Comparison of ENCODE assay signal across 8 cellular contexts in the genomic region with DNA sequence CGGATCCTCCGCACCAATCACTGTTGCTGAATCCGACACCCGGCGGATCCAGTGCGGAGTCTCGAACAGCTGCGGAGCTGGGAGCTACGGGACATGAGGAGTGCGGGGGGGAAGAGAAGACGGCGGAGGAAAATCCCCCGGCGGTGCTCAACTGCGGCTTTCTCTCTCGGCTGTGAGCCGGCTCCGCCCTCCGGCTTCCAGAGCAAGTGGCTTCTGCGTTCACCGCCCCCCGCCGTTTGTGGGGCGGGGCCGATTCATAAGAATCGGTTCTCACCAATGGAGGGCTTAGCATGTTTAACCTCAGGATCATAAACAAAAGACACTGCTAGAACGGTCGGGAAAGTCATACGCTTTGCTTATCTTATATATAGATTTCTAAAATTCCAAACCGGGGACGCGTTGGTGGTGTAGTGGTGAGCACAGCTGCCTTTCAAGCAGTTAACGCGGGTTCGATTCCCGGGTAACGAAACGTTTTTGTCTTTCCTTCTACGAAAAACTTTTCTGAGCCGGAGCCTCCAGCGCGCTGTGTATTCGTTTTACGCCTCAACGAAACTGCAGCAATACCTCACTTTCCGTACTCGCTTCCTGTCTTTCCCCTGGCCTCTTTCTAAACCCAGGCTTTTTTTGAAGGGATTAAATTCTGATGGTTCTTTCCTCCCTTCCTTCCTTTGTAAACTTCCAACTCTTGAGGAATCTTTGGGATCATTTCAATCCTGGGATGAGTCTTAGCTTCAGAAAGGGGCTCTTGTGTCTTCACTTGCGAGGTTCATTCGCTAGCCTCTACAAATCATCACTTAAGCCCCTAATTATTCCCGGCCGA. TPM values are rescaled to one million over a fixed set of nuclear protein-coding genes. Genes with fewer than 3 reads are reported as not detected.
A peak's percentile ranks its signal among the peaks of the same experiment; 100 is the strongest.
DNase-seq lines count a peak whose midpoint lies in the region; ATAC-seq and TF ChIP-seq lines count a peak whose summit lies in the region.
"Not testable (repeated sequence)": the region's sequence is repeated elsewhere in the genome, so short reads cannot be mapped to it uniquely, and the experiment has no call there.

No MANE protein-coding gene starts in this region.

- H3K27me3 Mint-ChIP-seq in naive B cell, result peaks cover 5 to 21% (median 8%) of the 10 kb centered on the region in 3 donors

- not testable (repeated sequence) for H3K36me3 Mint-ChIP-seq in naive B cell

- H3K4me3 Mint-ChIP-seq in naive B cell, result peak overlapping the region; percentile 88 to 99 (median 96)

- H3K27me3 ChIP-seq in DOHH2 (ENCODE audit: control insufficient read depth, low read length); GM23248 (replicated peaks; ENCODE audit: insufficient read depth); RWPE2 (ENCODE audit: insufficient read depth, poor library complexity, severe bottlenecking): not testable (repeated sequence)

- H3K4me1 ChIP-seq in DOHH2 (ENCODE audit: control insufficient read depth, low read length); GM23248 (ENCODE audit: insufficient read depth); RWPE2 (ENCODE audit: insufficient read depth, poor library complexity, severe bottlenecking): not testable (repeated sequence)

- H3K79me2 ChIP-seq in DOHH2 (ENCODE audit: control insufficient read depth, low read length); GM23248 (ENCODE audit: insufficient read depth): not testable (repeated sequence)

- peak; percentile 99 for DNase-seq in GM23248
- peak; percentile 92 to 96 for DNase-seq in Kasumi-1 (lab: John Stamatoyannopoulos, UW)
- DNase-seq in RWPE2 (ENCODE audit: low spot score), result peak; percentile 95
- DNase-seq in activated effector memory CD4-positive, alpha-beta T cell treated with Interleukin-2 at 50 U/mL for 16 hours, result peak; percentile 83
- peak; percentile 98 for DNase-seq in fibroblast of peridontal ligament (ENCODE audit: extremely low read depth)
- peak; percentile 85 for DNase-seq in naive B cell
- peak; percentile 79 to 89 for DNase-seq in stimulated activated CD8-positive, alpha-beta memory T cell treated with anti-CD3 and anti-CD28 coated beads, Interleukin-7, amount 100 ng/mL, for 4 hours (ENCODE audit: low read depth in 2 of 2)

- not testable (repeated sequence) for TF ChIP-seq CTCF in DOHH2 (IDR thresholded peaks at IDR 0.05; ENCODE audit: low read depth, low read length, poor library complexity, severe bottlenecking); RWPE2 (IDR thresholded peaks at IDR 0.05; ENCODE audit: poor library complexity, severe bottlenecking)

- peak overlapping the region; percentile 94 to 100 (median 96) for H3K27ac Mint-ChIP-seq in naive B cell

- peak overlapping the region; percentile 59 for H3K4me2 ChIP-seq in DOHH2 (ENCODE audit: low read length)
- peak overlapping the region; percentile 59 for H3K4me2 ChIP-seq in GM23248 (ENCODE audit: unreplicated experiment)

- not testable (repeated sequence) for H3K27ac ChIP-seq in DOHH2 (ENCODE audit: low read depth, low read length)
- H3K27ac ChIP-seq in GM23248 (peak overlapping the region; percentile 71), RWPE2 (ENCODE audit: poor library complexity, severe bottlenecking) (peak overlapping the region; percentile 55)

- in situ Hi-C loops in GM23248 (cut with MboI), result not testable (repeated sequence)

- WGBS in GM23248 (ENCODE audit: low coverage in 1 of 2, low lambda C conversion rate in 2 of 2, missing lambda C conversion rate in 2 of 2), 2 experiments, result 1 to 2% methylated on average over 41 to 42 of the region's 51 CpGs

- H3K9ac ChIP-seq in GM23248, result peak overlapping the region; percentile 72

- H3K36me3 ChIP-seq in DOHH2 (ENCODE audit: control insufficient read depth, low read length); GM23248 (ENCODE audit: low read depth); RWPE2 (ENCODE audit: low read depth): not testable (repeated sequence)

- H3K9me3 Mint-ChIP-seq in naive B cell, result not testable (repeated sequence)

- ATAC-seq in RWPE2 (ENCODE audit: low read depth) (peak; percentile 92), naive B cell (ENCODE audit: low read depth in 2 of 2) (peak; percentile 90 to 91)

- not testable (repeated sequence) for H3K9me3 ChIP-seq in DOHH2 (ENCODE audit: control insufficient read depth, insufficient read depth, low read length); GM23248 (ENCODE audit: low read depth); RWPE2 (ENCODE audit: severe bottlenecking)

- peak overlapping the region; percentile 79 for H2AFZ ChIP-seq in GM23248

- not testable (repeated sequence) for H3F3A ChIP-seq in DOHH2 (ENCODE audit: control insufficient read depth, insufficient read depth); GM23248 (ENCODE audit: insufficient read depth)

- peaks cover 0 to 20% (median 14%) of the 10 kb centered on the region in 3 donors for H3K4me1 Mint-ChIP-seq in naive B cell

- H4K20me1 ChIP-seq in DOHH2 (ENCODE audit: control insufficient read depth, insufficient read depth, low read depth, low read length); GM23248 (ENCODE audit: insufficient read depth): not testable (repeated sequence)

- peak overlapping the region; percentile 70 for H3K4me3 ChIP-seq in DOHH2 (ENCODE audit: low read length)
- peak overlapping the region; percentile 76 for H3K4me3 ChIP-seq in GM23248
- peak overlapping the region; percentile 38 for H3K4me3 ChIP-seq in RWPE2 (ENCODE audit: severe bottlenecking)

- H3K9me2 ChIP-seq in DOHH2 (replicated peaks; ENCODE audit: control insufficient read depth, low read length); GM23248 (ENCODE audit: insufficient read depth): not testable (repeated sequence)

RNA-seq across cellular contexts. Expression of a gene that starts 18.4 kb away (rescaled TPM):
- not detected in 2 replicates for total RNA-seq in GM23248 (2014; rRNA removed; shearing (Covaris generic))
- not detected in 2 replicates for polyA plus RNA-seq in GM23248 (2016; fragmentation: Nextera tagmentation; extraction: Ambion mirVana)
- polyA plus RNA-seq in naive B cell (ENCODE audit: low read depth in 6 of 6), result 1 to 10 TPM in 3 of 6 donors, under 1 TPM in 1, not detected in 2; 0.27 to 9.4 (median 1.1) TPM

RNA-seq across cellular contexts. Expression of a gene that starts 50.4 kb away (rescaled TPM):
- not detected in 2 replicates for total RNA-seq in GM23248 (2014; rRNA removed; shearing (Covaris generic))
- polyA plus RNA-seq in GM23248 (2016; fragmentation: Nextera tagmentation; extraction: Ambion mirVana), result 0.18 TPM in 1 of 2 replicates, not detected in the other
- polyA plus RNA-seq in naive B cell (ENCODE audit: low read depth in 6 of 6), result 100 to 1,000 TPM; 232 to 404 (median 304) TPM

Comparison
In these comparisons a context has a peak if more than half of its experiments do, and no peak if none do; other contexts are left out.
1. RNA of a gene that starts 50.4 kb away (polyA plus RNA-seq): 232 to 404 TPM in naive B cell; 0.18 TPM in GM23248; every median in the first group is over 100 times any median in the second.
2. Peak in every context shown above with its lines, with median percentiles within 50 percentile points of each other: H3K4me3 ChIP-seq and DNase-seq.